9 cellular contexts compared by ENCODE assay signal in genomic region chr11:2533642-2534115, GRCh38.
A peak's percentile ranks its signal among the peaks of the same experiment; 100 is the strongest.
DNase-seq lines count a peak whose midpoint lies in the region; ATAC-seq and TF ChIP-seq lines count a peak whose summit lies in the region.
"Had no signal": no experiment of that assay in that cellular context is flagged by ENCODE, and none has a peak within 500 bp of the region (broad histone marks: within the 10 kb centered on the region; RNA-seq: fewer than 3 reads in every experiment).

No MANE protein-coding gene starts in this region.

- RAD21 ChIA-PET in HCT116 (lab: Charles Lee; ENCODE audit: low non-redundant PET in 1 of 2, low total read pairs in 2 of 2, uncharacterized antibody in 2 of 2, unreplicated experiment in 2 of 2): interaction anchor here (0.6 to 4.9 kb wide), 8 partner anchors 24 to 457 kb away, joined by 3 to 85 read pairs (median 6); partner anchors contain the start of genes CDKN1C (in 1 of the 2) and PHLDA2 (in 1 of the 2)

- no peak for TF ChIP-seq CTCF in AG09319 (IDR thresholded peaks at IDR 0.05; ENCODE audit: low read depth, low read length)
- 0 out of 6 replicates have a peak, but pooled peaks of 1 of the 3 experiments have one; percentile 1 for TF ChIP-seq CTCF in HCT116 (IDR thresholded peaks at IDR 0.05 in 2 of 3, conservative IDR thresholded peaks at IDR 0.05 in 1 of 3; ENCODE audit: borderline replicate concordance in 1 of 3, insufficient read depth in 1 of 3, low read depth in 2 of 3, low read length in 2 of 3)

- CTCF ChIA-PET in HCT116 (lab: Charles Lee) (interaction anchor here (1.1 to 5.4 kb wide), 9 partner anchors 98 to 875 kb away, joined by 3 to 337 read pairs (median 11); partner anchors contain the start of genes CDKN1C and PHLDA2), T-cell (lab: Charles Lee) (interaction anchor here (0.6 to 3.5 kb wide), 14 partner anchors 12 to 558 kb away, joined by 3 to 32 read pairs (median 6); partner anchors contain the start of gene PHLDA2 (in 1 of the 2))

- H3K9me3 Mint-ChIP-seq in T-cell: no peaks in the 10 kb centered on the region
- H3K9me3 Mint-ChIP-seq in naive thymus-derived CD8-positive, alpha-beta T cell: no peaks in the 10 kb centered on the region

- TSS peak; percentile 45 for BruUV-seq in HCT116 (replicated peaks; lab: Mats Ljungman, UMichigan)

- POLR2A ChIA-PET in HCT116 (lab: Charles Lee) (interaction anchor here (1.0 to 4.5 kb wide), 6 partner anchors 141 to 396 kb away, joined by 4 to 25 read pairs (median 14); partner anchors contain the start of genes CDKN1C and PHLDA2), T-cell (lab: Charles Lee) (interaction anchor here in 1 of 2 donors (0.6 kb wide), 1 partner anchor 683 kb away, joined by 3 read pairs; no protein-coding TSS in a partner anchor)
- POLR2A ChIA-PET in naive thymus-derived CD8-positive, alpha-beta T cell (lab: Charles Lee): interaction anchor here (0.6 to 5.3 kb wide), 7 partner anchors 77 to 554 kb away, joined by 3 to 57 read pairs (median 4); a partner anchor contains a TSS

- no peaks in the 10 kb centered on the region for H3K27me3 ChIP-seq in HCT116 (ENCODE audit: insufficient read depth, low read length)
- H3K27me3 ChIP-seq in effector memory CD4-positive, alpha-beta T cell (replicated peaks; ENCODE audit: control insufficient read depth, insufficient read depth, low read length, poor library complexity, severe bottlenecking): no peaks in the 10 kb centered on the region

- H4K20me1 ChIP-seq in HCT116 (ENCODE audit: insufficient read depth): no peaks in the 10 kb centered on the region

- peaks cover 24 to 32% of the 10 kb centered on the region in 2 experiments for H3K4me1 ChIP-seq in HCT116 (ENCODE audit: control insufficient read depth in 1 of 2, insufficient read depth in 2 of 2, low read length in 2 of 2)
- H3K4me1 ChIP-seq in effector memory CD4-positive, alpha-beta T cell (ENCODE audit: control insufficient read depth, insufficient read depth, low read length, poor library complexity, severe bottlenecking): peaks cover 9% of the 10 kb centered on the region

- DNase-seq in AG09319 (ENCODE audit: extremely low read depth, low read depth) (peak; percentile 63), HCT116 (ENCODE audit: low read depth, low spot score) (peak; percentile 63), T-cell (peak in 13 of 34 experiments; percentile 11 to 58 (median 26)), fibroblast of gingiva (ENCODE audit: low read depth) (peak; percentile 67), NCI-H510A treated with DMSO at 0.1 percent for 48 hours (lab: John Stamatoyannopoulos, UW) (no peak)
- peak in 7 of 10 donors; percentile 14 to 71 (median 23) for DNase-seq in naive thymus-derived CD8-positive, alpha-beta T cell
- no peak for DNase-seq in effector memory CD4-positive, alpha-beta T cell
- no peak for DNase-seq in effector CD8-positive, alpha-beta T cell (lab: John Stamatoyannopoulos, UW)

- H3K27ac ChIP-seq in HCT116 (ENCODE audit: low read depth, low read length): peak overlapping the region; percentile 97
- no peak overlapping the region for H3K27ac ChIP-seq in effector memory CD4-positive, alpha-beta T cell (ENCODE audit: insufficient read depth, low read length, poor library complexity, severe bottlenecking)
- H3K27ac ChIP-seq: epithelial cell of prostate had no signal

- H3K79me2 ChIP-seq in HCT116 (ENCODE audit: insufficient read depth, low read length): no peaks in the 10 kb centered on the region

- H3K36me3 ChIP-seq in HCT116 (ENCODE audit: control insufficient read depth in 1 of 2, insufficient read depth in 2 of 2, low read length in 2 of 2): no peaks in the 10 kb centered on the region
- peaks cover 8% of the 10 kb centered on the region for H3K36me3 ChIP-seq in effector memory CD4-positive, alpha-beta T cell (ENCODE audit: control insufficient read depth, insufficient read depth, low read length)

- H3K4me2 ChIP-seq in HCT116 (ENCODE audit: low read length): peak overlapping the region; percentile 99

- H3K27me3 Mint-ChIP-seq in T-cell: no peaks in the 10 kb centered on the region
- no peaks in the 10 kb centered on the region for H3K27me3 Mint-ChIP-seq in naive thymus-derived CD8-positive, alpha-beta T cell

- no peak for TF ChIP-seq RAD21 in HCT116 (IDR thresholded peaks at IDR 0.05; ENCODE audit: low read depth)

- no peaks in the 10 kb centered on the region for H3K36me3 Mint-ChIP-seq in T-cell
- peaks cover 0 to 6% (median 0%) of the 10 kb centered on the region in 3 donors for H3K36me3 Mint-ChIP-seq in naive thymus-derived CD8-positive, alpha-beta T cell

- TF ChIP-seq POLR2A in HCT116 (IDR thresholded peaks at IDR 0.05; ENCODE audit: borderline replicate concordance, extremely low read depth, insufficient read depth, insufficient read length): no peak

- intact Hi-C loops in HCT116 (cut with micrococcal nuclease): loop anchor here (2.0 to 10.0 kb wide), 3 partner anchors 339 to 884 kb away; no protein-coding TSS in a partner anchor

- H3K4me3 ChIP-seq in HCT116 (replicated peaks in 1 of 2; ENCODE audit: low read depth in 1 of 2, low read length in 2 of 2): peak overlapping the region; percentile 42 to 65
- H3K4me3 ChIP-seq in effector memory CD4-positive, alpha-beta T cell (ENCODE audit: insufficient read depth, low read depth, low read length, poor library complexity, severe bottlenecking): no peak overlapping the region

- ATAC-seq in HCT116 (peak; percentile 73), T-cell (replicated peaks in 1 of 4) (no peak)
- peak; percentile 21 to 28 for ATAC-seq in naive thymus-derived CD8-positive, alpha-beta T cell

- H3K4me1 Mint-ChIP-seq in T-cell: peaks cover 21 to 24% (median 21%) of the 10 kb centered on the region in 3 donors
- H3K4me1 Mint-ChIP-seq in naive thymus-derived CD8-positive, alpha-beta T cell: peaks cover 16 to 32% (median 25%) of the 10 kb centered on the region in 4 donors

- H2AFZ ChIP-seq in HCT116 (ENCODE audit: low read depth, low read length, poor library complexity, severe bottlenecking): peak overlapping the region; percentile 52

- no peaks in the 10 kb centered on the region for H3K9me2 ChIP-seq in HCT116 (ENCODE audit: insufficient read depth)

- H3K9me3 ChIP-seq in HCT116 (ENCODE audit: control insufficient read depth in 1 of 2, insufficient read depth in 1 of 2, low read depth in 1 of 2, low read length in 2 of 2): no peaks in the 10 kb centered on the region
- H3K9me3 ChIP-seq in effector memory CD4-positive, alpha-beta T cell (ENCODE audit: control insufficient read depth, low read length): no peaks in the 10 kb centered on the region

- H3K4me3 Mint-ChIP-seq in T-cell: peak overlapping the region in 2 of 3 donors; percentile 68 to 80
- peak overlapping the region in 9 of 10 donors; percentile 69 to 90 (median 80) for H3K4me3 Mint-ChIP-seq in naive thymus-derived CD8-positive, alpha-beta T cell

- H3K9ac ChIP-seq in HCT116 (ENCODE audit: low read length): peak overlapping the region; percentile 79

- no peak overlapping the region for H3K27ac Mint-ChIP-seq in T-cell
- H3K27ac Mint-ChIP-seq in naive thymus-derived CD8-positive, alpha-beta T cell: peak overlapping the region in 1 of 10 donors; percentile 81

TF ChIP-seq in HCT116, 20 proteins besides CTCF, POLR2A, EP300 and RAD21:
- TF ChIP-seq POLR2AphosphoS5 (IDR thresholded peaks at IDR 0.05; ENCODE audit: low read depth, low read length): peak; percentile 47
- no peak for TF ChIP-seq ZFX (IDR thresholded peaks at IDR 0.05)

Comparison
In these comparisons a context has a peak if more than half of its experiments do, and no peak if none do; other contexts are left out.
1. DNase-seq: peak in AG09319 (single experiment), HCT116 (single experiment), fibroblast of gingiva (single experiment) and naive thymus-derived CD8-positive, alpha-beta T cell (7 of 10); none in effector memory CD4-positive, alpha-beta T cell (0 of 3), NCI-H510A treated with DMSO at 0.1 percent for 48 hours (single experiment) and effector CD8-positive, alpha-beta T cell (single experiment).
2. ATAC-seq: peak in HCT116 (single experiment) and naive thymus-derived CD8-positive, alpha-beta T cell (2 of 2); none in T-cell (0 of 4).